1 cellular context compared by ENCODE assay signal in genomic region chr2:30433902-30434301, GRCh38.
TF ChIP-seq lines count a peak whose summit lies in the region.

No MANE protein-coding gene starts in this region.

TF ChIP-seq in GM23338, 12 proteins besides CTCF, POLR2A, EP300 and RAD21:
- TF ChIP-seq REST (IDR thresholded peaks at IDR 0.05; ENCODE audit: unreplicated experiment), result no peak
